Comparison of ENCODE assay signal across 1 cellular context in genomic region chr5:115841382-115842088, GRCh38.
TF ChIP-seq lines count a peak whose summit lies in the region.

AP3S1 (plus strand) TSS chr5:115841935; CDS start chr5:115842038, 103 bp downstream.
ATG12 (minus strand) TSS chr5:115841565; CDS start chr5:115841552, 13 bp downstream.

TF ChIP-seq in HepG2, 621 proteins besides CTCF, POLR2A, EP300 and RAD21 (continued from another document and continues in another):
- no peak for TF ChIP-seq TCF12 (IDR thresholded peaks at IDR 0.05)
- no peak for TF ChIP-seq TCF12 (CRISPR knock-in tag; IDR thresholded peaks at IDR 0.05)
- TF ChIP-seq DDIT3 (CRISPR knock-in tag; IDR thresholded peaks at IDR 0.05) = 0 out of 2 replicates have a peak, but pooled peaks have one; percentile 38
- TF ChIP-seq ZNF781 (CRISPR knock-in tag; IDR thresholded peaks at IDR 0.05; ENCODE audit: borderline replicate concordance, not compliant biosample characterization) = peak; percentile 79
- peak; percentile 77 for TF ChIP-seq FOXK2 (IDR thresholded peaks at IDR 0.05)
- peak; percentile 64 for TF ChIP-seq TGIF2 (CRISPR knock-in tag; IDR thresholded peaks at IDR 0.05)
- no peak for TF ChIP-seq SMARCE1 (IDR thresholded peaks at IDR 0.05; ENCODE audit: borderline replicate concordance)
- TF ChIP-seq ZNF792 (CRISPR knock-in tag; IDR thresholded peaks at IDR 0.05) = peak; percentile 74
- TF ChIP-seq NFE2L1 (CRISPR knock-in tag; IDR thresholded peaks at IDR 0.05; ENCODE audit: borderline replicate concordance) = no peak
- TF ChIP-seq ZNF800 (CRISPR knock-in tag; IDR thresholded peaks at IDR 0.05) = peak; percentile 71; the same call in 1 of the 2 replicates
- peak; percentile 57; the same call in 1 of the 2 replicates for TF ChIP-seq AKNA (CRISPR knock-in tag; IDR thresholded peaks at IDR 0.05; ENCODE audit: borderline replicate concordance)
- TF ChIP-seq RNF2 (conservative IDR thresholded peaks at IDR 0.05; ENCODE audit: low read depth) = peak; percentile 97
- TF ChIP-seq YEATS2 (CRISPR knock-in tag; IDR thresholded peaks at IDR 0.05; ENCODE audit: borderline replicate concordance) = peak; percentile 78; the same call in 1 of the 2 replicates
- peak; percentile 94 for TF ChIP-seq CSRNP1 (CRISPR knock-in tag; IDR thresholded peaks at IDR 0.05)
- peak; percentile 86; the same call in 1 of the 2 replicates for TF ChIP-seq ZNF251 (CRISPR knock-in tag; IDR thresholded peaks at IDR 0.05)
- TF ChIP-seq ZEB1 (IDR thresholded peaks at IDR 0.05; ENCODE audit: insufficient replicate concordance, low read depth) = no peak
- no peak; the same call in 1 of the 2 replicates for TF ChIP-seq ZNF318 (CRISPR knock-in tag; IDR thresholded peaks at IDR 0.05)
- no peak for TF ChIP-seq ZSCAN22 (CRISPR knock-in tag; IDR thresholded peaks at IDR 0.05)
- TF ChIP-seq DRAP1 (CRISPR knock-in tag; IDR thresholded peaks at IDR 0.05) = peak; percentile 92
- TF ChIP-seq ZMYM2 (CRISPR knock-in tag; IDR thresholded peaks at IDR 0.05) = peak; percentile 54; the same call in 1 of the 2 replicates
- peak; percentile 96 for TF ChIP-seq REL (CRISPR knock-in tag; conservative IDR thresholded peaks at IDR 0.05)
- TF ChIP-seq HNF4A (CRISPR knock-in tag; IDR thresholded peaks at IDR 0.05) = no peak
- TF ChIP-seq RBM22 (optimal IDR thresholded peaks at IDR 0.05; ENCODE audit: low read length) = no peak
- peak; percentile 66; the same call in 1 of the 2 replicates for TF ChIP-seq ZNF280B (CRISPR knock-in tag; IDR thresholded peaks at IDR 0.05; ENCODE audit: borderline replicate concordance)
- peak; percentile 63 for TF ChIP-seq TFDP2 (CRISPR knock-in tag; IDR thresholded peaks at IDR 0.05)
- TF ChIP-seq PAWR (CRISPR knock-in tag; IDR thresholded peaks at IDR 0.05; ENCODE audit: borderline replicate concordance) = no peak
- peak; percentile 96 for TF ChIP-seq TAF1 (CRISPR knock-in tag; IDR thresholded peaks at IDR 0.05)
- peak; percentile 94 for TF ChIP-seq ZGPAT (CRISPR knock-in tag; IDR thresholded peaks at IDR 0.05)
